22 cellular contexts compared by ENCODE assay signal in genomic region chr11:122754028-122754427, GRCh38.
DNase-seq lines count a peak whose midpoint lies in the region; ATAC-seq, FAIRE-seq and TF ChIP-seq lines count a peak whose summit lies in the region.
"Had no signal": no experiment of that assay in that cellular context is flagged by ENCODE, and none has a peak within 500 bp of the region (broad histone marks: within the 10 kb centered on the region; RNA-seq: fewer than 3 reads in every experiment).

No MANE protein-coding gene starts in this region.

- H4K8ac ChIP-seq in IMR-90 (ENCODE audit: low read depth in 2 of 2, low read length in 2 of 2): no peak overlapping the region

- H3K9me3 ChIP-seq in IMR-90 (ENCODE audit: control insufficient read depth, insufficient read depth, low read length) (no peaks in the 10 kb centered on the region), small intestine (ENCODE audit: control insufficient read depth, low read depth) (no peaks in the 10 kb centered on the region)

- no peak overlapping the region for H2BK120ac ChIP-seq in IMR-90 (ENCODE audit: low read depth, low read length)

- 0 out of 2 replicates have a peak overlapping the region, but pooled peaks have one; percentile 7 for H2BK20ac ChIP-seq in IMR-90 (ENCODE audit: low read depth, low read length)

- H3K27ac ChIP-seq in IMR-90 (ENCODE audit: insufficient read depth, low read length) (no peak overlapping the region), small intestine (ENCODE audit: low read depth in 1 of 2, low read length in 1 of 2) (no peak overlapping the region)
- H3K27ac ChIP-seq: C4-2B, RWPE1 had no signal

- no peak for TF ChIP-seq RAD21 in IMR-90 (IDR thresholded peaks at IDR 0.05; ENCODE audit: low read length)

- POLR2A ChIA-PET in IMR-90 (lab: Charles Lee; ENCODE audit: unreplicated experiment): no interaction called here

- H3K56ac ChIP-seq in IMR-90 (ENCODE audit: extremely low read depth, insufficient read depth, low read length): no peak overlapping the region

- no peak for DNase-seq in activated naive CD8-positive, alpha-beta T cell treated with anti-CD3 and anti-CD28 coated beads, Interleukin-2, amount 50 U/mL, for 24 hours
- no peak for DNase-seq in activated naive CD8-positive, alpha-beta T cell treated with anti-CD3 and anti-CD28 coated beads for 36 hours
- no peak for DNase-seq in IMR-90
- DNase-seq in NCI-H748 (lab: John Stamatoyannopoulos, UW; ENCODE audit: unreplicated experiment): no peak
- DNase-seq in small intestine: no peak
- DNase-seq in NCI-H1092 (lab: John Stamatoyannopoulos, UW): no peak
- DNase-seq: HCEC 1CT, NCI-H1092 treated with DMSO at 0.1 percent for 48 hours, NCI-H1436, NCI-H187, NCI-H2081 treated with DMSO at 0.1 percent for 48 hours, NCI-H2171, NCI-H510A treated with DMSO at 0.1 percent for 48 hours, NCI-H748 treated with DMSO at 0.1 percent for 48 hours, SHP77 had no signal

- dilution Hi-C loops in IMR-90 (cut with HindIII; ENCODE audit: low sequenced_read_pairs, unreplicated experiment): no loop called here

- CTCF ChIA-PET in IMR-90 (lab: Yijun Ruan, JAX): no interaction called here

- in situ Hi-C loops in IMR-90 (cut with MboI; ENCODE audit: low sequenced_read_pairs): no loop called here

- H3K9me1 ChIP-seq in IMR-90 (ENCODE audit: insufficient read depth, low read length): peaks cover 25% of the 10 kb centered on the region

- no CpG with 5 or more reads among the region's 3 CpGs for WGBS in IMR-90 (ENCODE audit: extremely low coverage in 2 of 2, insufficient read length in 1 of 2), 2 experiments
- 75 to 84% (median 79%) methylated on average over 3 of the region's 3 CpGs for WGBS in small intestine, 3 donors

- peak overlapping the region; percentile 64 for H3K27ac Mint-ChIP-seq in activated naive CD8-positive, alpha-beta T cell treated with anti-CD3 and anti-CD28 coated beads, Interleukin-2, amount 50 U/mL, for 24 hours
- no peak overlapping the region for H3K27ac Mint-ChIP-seq in activated naive CD8-positive, alpha-beta T cell treated with anti-CD3 and anti-CD28 coated beads for 36 hours

- H3K27me3 Mint-ChIP-seq in activated naive CD8-positive, alpha-beta T cell treated with anti-CD3 and anti-CD28 coated beads, Interleukin-2, amount 50 U/mL, for 24 hours: no peaks in the 10 kb centered on the region
- H3K27me3 Mint-ChIP-seq in activated naive CD8-positive, alpha-beta T cell treated with anti-CD3 and anti-CD28 coated beads for 36 hours: no peaks in the 10 kb centered on the region

- no peak overlapping the region for H3K4me3 Mint-ChIP-seq in activated naive CD8-positive, alpha-beta T cell treated with anti-CD3 and anti-CD28 coated beads, Interleukin-2, amount 50 U/mL, for 24 hours
- H3K4me3 Mint-ChIP-seq in activated naive CD8-positive, alpha-beta T cell treated with anti-CD3 and anti-CD28 coated beads for 36 hours: no peak overlapping the region

- TF ChIP-seq POLR2A in IMR-90 (IDR thresholded peaks at IDR 0.05; ENCODE audit: low read depth, low read length): no peak

- no peak overlapping the region for H2BK15ac ChIP-seq in IMR-90 (ENCODE audit: low read depth, low read length)

- peaks cover 23% of the 10 kb centered on the region for H4K20me1 ChIP-seq in IMR-90 (ENCODE audit: insufficient read depth, low read length)

- H2AK5ac ChIP-seq in IMR-90 (ENCODE audit: low read depth, low read length): no peak overlapping the region

- H3K27me3 ChIP-seq in IMR-90 (ENCODE audit: control insufficient read depth, insufficient read depth, low read length): no peaks in the 10 kb centered on the region
- no peaks in the 10 kb centered on the region for H3K27me3 ChIP-seq in small intestine (ENCODE audit: control insufficient read depth in 2 of 2, insufficient read depth in 2 of 2, low read length in 2 of 2)

- H3K36me3 Mint-ChIP-seq in activated naive CD8-positive, alpha-beta T cell treated with anti-CD3 and anti-CD28 coated beads, Interleukin-2, amount 50 U/mL, for 24 hours (ENCODE audit: low read depth): peaks cover 10% of the 10 kb centered on the region
- H3K36me3 Mint-ChIP-seq in activated naive CD8-positive, alpha-beta T cell treated with anti-CD3 and anti-CD28 coated beads for 36 hours: peaks cover 2% of the 10 kb centered on the region

- H3K14ac ChIP-seq in IMR-90 (replicated peaks; ENCODE audit: low read depth, low read length): no peak overlapping the region

- no peak overlapping the region for H3K18ac ChIP-seq in IMR-90 (ENCODE audit: low read depth, low read length)

- no peak overlapping the region for H4K91ac ChIP-seq in IMR-90 (ENCODE audit: insufficient read depth, low read depth, low read length)

- H3K4me3 ChIP-seq in IMR-90 (ENCODE audit: insufficient read depth, low read depth, low read length): no peak overlapping the region
- no peak overlapping the region for H3K4me3 ChIP-seq in small intestine (ENCODE audit: low read depth in 1 of 2, low read length in 2 of 2)
- H3K4me3 ChIP-seq: GM12878 had no signal

- no peak overlapping the region for H4K5ac ChIP-seq in IMR-90 (ENCODE audit: low read depth, low read length)

- peaks cover 58% of the 10 kb centered on the region for H3K4me1 Mint-ChIP-seq in activated naive CD8-positive, alpha-beta T cell treated with anti-CD3 and anti-CD28 coated beads, Interleukin-2, amount 50 U/mL, for 24 hours
- peaks cover 65% of the 10 kb centered on the region for H3K4me1 Mint-ChIP-seq in activated naive CD8-positive, alpha-beta T cell treated with anti-CD3 and anti-CD28 coated beads for 36 hours

- H3K9me3 Mint-ChIP-seq in activated naive CD8-positive, alpha-beta T cell treated with anti-CD3 and anti-CD28 coated beads, Interleukin-2, amount 50 U/mL, for 24 hours: no peaks in the 10 kb centered on the region
- no peaks in the 10 kb centered on the region for H3K9me3 Mint-ChIP-seq in activated naive CD8-positive, alpha-beta T cell treated with anti-CD3 and anti-CD28 coated beads for 36 hours

- H3K9ac ChIP-seq in IMR-90 (ENCODE audit: low read depth, low read length): no peak overlapping the region

- BruUV-seq in IMR-90 (replicated peaks; lab: Mats Ljungman, UMichigan): no TSS peak

- no peak for FAIRE-seq in small intestine (lab: Jason Lieb, UNC)
- FAIRE-seq: A204.1, D721Med, GM12878 had no signal

- no peak overlapping the region for H2BK5ac ChIP-seq in IMR-90 (ENCODE audit: low read depth, low read length, poor library complexity, severe bottlenecking)

- H2AK9ac ChIP-seq in IMR-90 (replicated peaks; ENCODE audit: low read depth, low read length, poor library complexity): no peak overlapping the region

- H3K36me3 ChIP-seq in IMR-90 (ENCODE audit: control insufficient read depth, insufficient read depth, low read length) (no peaks in the 10 kb centered on the region), small intestine (ENCODE audit: control insufficient read depth in 2 of 2, insufficient read depth in 2 of 2, low read length in 2 of 2) (no peaks in the 10 kb centered on the region)

- no peak for ATAC-seq in activated naive CD8-positive, alpha-beta T cell treated with anti-CD3 and anti-CD28 coated beads, Interleukin-2, amount 50 U/mL, for 24 hours
- no peak for ATAC-seq in IMR-90 (ENCODE audit: low read depth)
- ATAC-seq in GM21423 (IDR thresholded peaks at IDR 0.05; ENCODE audit: unreplicated experiment): no peak

- H3K79me1 ChIP-seq in IMR-90 (ENCODE audit: low read depth in 1 of 2, low read length in 2 of 2): peaks cover 39 to 89% of the 10 kb centered on the region in 2 experiments

- TF ChIP-seq CTCF in IMR-90 (conservative IDR thresholded peaks at IDR 0.05; ENCODE audit: low read depth, low read length): no peak

- intact Hi-C loops in IMR-90 (cut with micrococcal nuclease): no loop called here

- H3K4me2 ChIP-seq in IMR-90 (ENCODE audit: low read depth, low read length): no peak overlapping the region

- H3K4me1 ChIP-seq in IMR-90 (ENCODE audit: control insufficient read depth, insufficient read depth, low read length): no peaks in the 10 kb centered on the region; the same call in 1 of the 2 replicates
- H3K4me1 ChIP-seq in small intestine (ENCODE audit: control insufficient read depth in 2 of 2, insufficient read depth in 1 of 2, low read depth in 1 of 2, low read length in 1 of 2): no peaks in the 10 kb centered on the region

- no peak overlapping the region for H2AFZ ChIP-seq in IMR-90 (replicated peaks; ENCODE audit: low read length, poor library complexity)

- H3K23ac ChIP-seq in IMR-90 (ENCODE audit: low read depth, low read length): no peak overlapping the region

- no peak overlapping the region for H3K4ac ChIP-seq in IMR-90 (ENCODE audit: low read depth, low read length)

TF ChIP-seq in IMR-90, 13 proteins besides CTCF, POLR2A, EP300 and RAD21 (continues in another document):
- TF ChIP-seq MAZ (IDR thresholded peaks at IDR 0.05; ENCODE audit: borderline replicate concordance, low read depth, low read length) (no peak), USF2 (IDR thresholded peaks at IDR 0.05; ENCODE audit: low read depth, low read length) (no peak), MAFK (IDR thresholded peaks at IDR 0.05; ENCODE audit: low read depth, low read length) (no peak), BHLHE40 (IDR thresholded peaks at IDR 0.05; ENCODE audit: low read depth, low read length) (no peak), NFE2L2 (IDR thresholded peaks at IDR 0.05; ENCODE audit: low read depth, low read length) (no peak), SMC3 (IDR thresholded peaks at IDR 0.05; ENCODE audit: low read depth, low read length) (no peak)

TF ChIP-seq in PFSK-1, 5 proteins besides CTCF, POLR2A, EP300 and RAD21 (continues in another document):
- peak; percentile 36; the same call in 1 of the 2 replicates for TF ChIP-seq POLR2AphosphoS5 (IDR thresholded peaks at IDR 0.05; ENCODE audit: low read depth, low read length)
